19 cellular contexts compared by ENCODE assay signal in the genomic region with DNA sequence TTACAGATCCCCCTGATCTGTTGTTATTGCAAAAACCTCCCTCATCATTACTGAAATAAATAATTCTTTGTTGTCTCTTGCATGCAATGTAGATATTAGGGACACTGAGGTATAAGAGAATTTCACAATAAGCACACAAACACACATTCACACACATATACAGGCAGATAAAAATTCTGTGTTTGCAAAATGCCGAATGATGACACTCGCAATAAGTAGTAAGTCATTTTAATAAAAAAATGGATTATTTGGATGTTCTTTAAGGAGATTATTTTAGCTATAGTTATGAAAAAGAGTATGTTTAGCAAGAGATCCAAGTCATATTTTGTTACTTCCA. TPM values are rescaled to one million over a fixed set of nuclear protein-coding genes. Genes with fewer than 3 reads are reported as not detected.
DNase-seq lines count a peak whose midpoint lies in the region; ATAC-seq and TF ChIP-seq lines count a peak whose summit lies in the region.
"Had no signal": no experiment of that assay in that cellular context is flagged by ENCODE, and none has a peak within 500 bp of the region (broad histone marks: within the 10 kb centered on the region; RNA-seq: fewer than 3 reads in every experiment).

No MANE protein-coding gene starts in this region.

- H3K27me3 Mint-ChIP-seq in WTC11 (ENCODE audit: low read depth) = no peaks in the 10 kb centered on the region
- no peaks in the 10 kb centered on the region for H3K27me3 Mint-ChIP-seq in glutamatergic neuron (ENCODE audit: unreplicated experiment)
- H3K27me3 Mint-ChIP-seq: CD4-positive, CD25-positive, alpha-beta regulatory T cell; IgD-negative memory B cell had no signal

- no peaks in the 10 kb centered on the region for H3K36me3 Mint-ChIP-seq in WTC11
- H3K36me3 Mint-ChIP-seq in glutamatergic neuron (ENCODE audit: unreplicated experiment) = no peaks in the 10 kb centered on the region
- H3K36me3 Mint-ChIP-seq: CD4-positive, CD25-positive, alpha-beta regulatory T cell; IgD-negative memory B cell had no signal

- CTCF ChIA-PET in WTC11 (lab: Charles Lee) = interaction anchor here (0.7 to 1.4 kb wide), 5 partner anchors 26 to 1782 kb away, joined by 3 to 7 read pairs (median 4); no protein-coding TSS in a partner anchor

- POLR2A ChIA-PET in WTC11 (lab: Charles Lee) = no interaction called here

- H3K4me1 Mint-ChIP-seq in WTC11 (peaks cover 14% of the 10 kb centered on the region), glutamatergic neuron (ENCODE audit: low read depth, unreplicated experiment) (no peaks in the 10 kb centered on the region)
- H3K4me1 Mint-ChIP-seq: CD4-positive, CD25-positive, alpha-beta regulatory T cell; IgD-negative memory B cell had no signal

- H3K4me2 ChIP-seq in smooth muscle cell = peak overlapping the region; percentile 67

- H3K79me2 ChIP-seq in smooth muscle cell (ENCODE audit: low read depth) = no peaks in the 10 kb centered on the region

- H3K9me3 Mint-ChIP-seq in WTC11 = no peaks in the 10 kb centered on the region
- no peaks in the 10 kb centered on the region for H3K9me3 Mint-ChIP-seq in glutamatergic neuron (ENCODE audit: unreplicated experiment)

- 78% methylated on average over 2 of the region's 2 CpGs for WGBS in smooth muscle cell (ENCODE audit: low lambda C conversion rate)

- H3K27ac Mint-ChIP-seq in WTC11 (no peak overlapping the region), glutamatergic neuron (ENCODE audit: unreplicated experiment) (peak overlapping the region; percentile 20)
- H3K27ac Mint-ChIP-seq: CD4-positive, CD25-positive, alpha-beta regulatory T cell; IgD-negative memory B cell had no signal

- ATAC-seq in WTC11 = no peak
- no peak for ATAC-seq in HG02870 (IDR thresholded peaks at IDR 0.05; ENCODE audit: unreplicated experiment)

- H3K36me3 ChIP-seq in ES-I3 (ENCODE audit: insufficient read depth, low read length) (no peaks in the 10 kb centered on the region), smooth muscle cell (ENCODE audit: low read depth) (no peaks in the 10 kb centered on the region)
- H3K36me3 ChIP-seq: BE2C, HAP-1 had no signal

- H4K20me1 ChIP-seq in smooth muscle cell (ENCODE audit: low read depth) = no peaks in the 10 kb centered on the region

- DNase-seq in WTC11 (ENCODE audit: low spot score) (no peak), glutamatergic neuron (no peak), smooth muscle cell (lab: John Stamatoyannopoulos, UW; ENCODE audit: unreplicated experiment) (no peak), LoVo (ENCODE audit: low spot score) (no peak), NCI-H1092 (lab: John Stamatoyannopoulos, UW) (no peak)
- DNase-seq: BE2C; C1 segment of cervical spinal cord; CD4-positive, CD25-positive, alpha-beta regulatory T cell; DMS153; DMS79; GF-D8; KG1 had no signal

- H3K9me3 ChIP-seq in ES-I3 (ENCODE audit: control insufficient read depth, insufficient read depth, low read length) (no peaks in the 10 kb centered on the region), smooth muscle cell (replicated peaks; ENCODE audit: low read depth) (no peaks in the 10 kb centered on the region)
- H3K9me3 ChIP-seq: BE2C, HAP-1 had no signal

- H3K4me3 ChIP-seq in smooth muscle cell = peak overlapping the region; percentile 55
- H3K4me3 ChIP-seq: HAP-1 had no signal

- H3K27ac ChIP-seq in smooth muscle cell (ENCODE audit: low read depth) = no peak overlapping the region

- no peaks in the 10 kb centered on the region for H3K27me3 ChIP-seq in smooth muscle cell (ENCODE audit: low read depth)
- H3K27me3 ChIP-seq: BE2C had no signal

- peak overlapping the region; percentile 93 for H2AFZ ChIP-seq in smooth muscle cell (ENCODE audit: low read depth)

- peak overlapping the region; percentile 52; the same call in 1 of the 2 replicates for H3K9ac ChIP-seq in ES-I3 (ENCODE audit: low read depth, low read length)
- H3K9ac ChIP-seq in smooth muscle cell (ENCODE audit: low read depth) = no peak overlapping the region

- H3F3A ChIP-seq in smooth muscle cell (ENCODE audit: low read depth) = no peaks in the 10 kb centered on the region

- no peak for TF ChIP-seq CTCF in WTC11 (IDR thresholded peaks at IDR 0.05)
- no peak for TF ChIP-seq CTCF in glutamatergic neuron (IDR thresholded peaks at IDR 0.05; ENCODE audit: partially characterized antibody, unreplicated experiment)
- TF ChIP-seq CTCF in smooth muscle cell (IDR thresholded peaks at IDR 0.05; ENCODE audit: borderline replicate concordance, insufficient read depth, poor library complexity, severe bottlenecking) = no peak

- H3K4me3 Mint-ChIP-seq in WTC11 (peak overlapping the region; percentile 63), glutamatergic neuron (ENCODE audit: unreplicated experiment) (no peak overlapping the region)
- H3K4me3 Mint-ChIP-seq: CD4-positive, CD25-positive, alpha-beta regulatory T cell; IgD-negative memory B cell had no signal

- no peaks in the 10 kb centered on the region for H3K4me1 ChIP-seq in ES-I3 (ENCODE audit: insufficient read depth, low read length)
- H3K4me1 ChIP-seq in smooth muscle cell (ENCODE audit: low read depth) = no peaks in the 10 kb centered on the region
- H3K4me1 ChIP-seq: BE2C, HAP-1 had no signal

TF ChIP-seq in WTC11, 78 proteins besides CTCF, POLR2A, EP300 and RAD21 (continues in another document):
- TF ChIP-seq FOXJ3 (CRISPR knock-in tag; IDR thresholded peaks at IDR 0.05; ENCODE audit: borderline replicate concordance) = no peak
- TF ChIP-seq NFE2L1 (CRISPR knock-in tag; IDR thresholded peaks at IDR 0.05) = no peak
- TF ChIP-seq, protein P1, sequence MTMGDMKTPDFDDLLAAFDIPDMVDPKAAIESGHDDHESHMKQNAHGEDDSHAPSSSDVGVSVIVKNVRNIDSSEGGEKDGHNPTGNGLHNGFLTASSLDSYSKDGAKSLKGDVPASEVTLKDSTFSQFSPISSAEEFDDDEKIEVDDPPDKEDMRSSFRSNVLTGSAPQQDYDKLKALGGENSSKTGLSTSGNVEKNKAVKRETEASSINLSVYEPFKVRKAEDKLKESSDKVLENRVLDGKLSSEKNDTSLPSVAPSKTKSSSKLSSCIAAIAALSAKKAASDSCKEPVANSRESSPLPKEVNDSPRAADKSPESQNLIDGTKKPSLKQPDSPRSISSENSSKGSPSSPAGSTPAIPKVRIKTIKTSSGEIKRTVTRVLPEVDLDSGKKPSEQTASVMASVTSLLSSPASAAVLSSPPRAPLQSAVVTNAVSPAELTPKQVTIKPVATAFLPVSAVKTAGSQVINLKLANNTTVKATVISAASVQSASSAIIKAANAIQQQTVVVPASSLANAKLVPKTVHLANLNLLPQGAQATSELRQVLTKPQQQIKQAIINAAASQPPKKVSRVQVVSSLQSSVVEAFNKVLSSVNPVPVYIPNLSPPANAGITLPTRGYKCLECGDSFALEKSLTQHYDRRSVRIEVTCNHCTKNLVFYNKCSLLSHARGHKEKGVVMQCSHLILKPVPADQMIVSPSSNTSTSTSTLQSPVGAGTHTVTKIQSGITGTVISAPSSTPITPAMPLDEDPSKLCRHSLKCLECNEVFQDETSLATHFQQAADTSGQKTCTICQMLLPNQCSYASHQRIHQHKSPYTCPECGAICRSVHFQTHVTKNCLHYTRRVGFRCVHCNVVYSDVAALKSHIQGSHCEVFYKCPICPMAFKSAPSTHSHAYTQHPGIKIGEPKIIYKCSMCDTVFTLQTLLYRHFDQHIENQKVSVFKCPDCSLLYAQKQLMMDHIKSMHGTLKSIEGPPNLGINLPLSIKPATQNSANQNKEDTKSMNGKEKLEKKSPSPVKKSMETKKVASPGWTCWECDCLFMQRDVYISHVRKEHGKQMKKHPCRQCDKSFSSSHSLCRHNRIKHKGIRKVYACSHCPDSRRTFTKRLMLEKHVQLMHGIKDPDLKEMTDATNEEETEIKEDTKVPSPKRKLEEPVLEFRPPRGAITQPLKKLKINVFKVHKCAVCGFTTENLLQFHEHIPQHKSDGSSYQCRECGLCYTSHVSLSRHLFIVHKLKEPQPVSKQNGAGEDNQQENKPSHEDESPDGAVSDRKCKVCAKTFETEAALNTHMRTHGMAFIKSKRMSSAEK (CRISPR knock-in tag; IDR thresholded peaks at IDR 0.05; ENCODE audit: borderline replicate concordance) = no peak
- TF ChIP-seq MYBL2 (CRISPR knock-in tag; IDR thresholded peaks at IDR 0.05) = no peak
- TF ChIP-seq, protein P2, sequence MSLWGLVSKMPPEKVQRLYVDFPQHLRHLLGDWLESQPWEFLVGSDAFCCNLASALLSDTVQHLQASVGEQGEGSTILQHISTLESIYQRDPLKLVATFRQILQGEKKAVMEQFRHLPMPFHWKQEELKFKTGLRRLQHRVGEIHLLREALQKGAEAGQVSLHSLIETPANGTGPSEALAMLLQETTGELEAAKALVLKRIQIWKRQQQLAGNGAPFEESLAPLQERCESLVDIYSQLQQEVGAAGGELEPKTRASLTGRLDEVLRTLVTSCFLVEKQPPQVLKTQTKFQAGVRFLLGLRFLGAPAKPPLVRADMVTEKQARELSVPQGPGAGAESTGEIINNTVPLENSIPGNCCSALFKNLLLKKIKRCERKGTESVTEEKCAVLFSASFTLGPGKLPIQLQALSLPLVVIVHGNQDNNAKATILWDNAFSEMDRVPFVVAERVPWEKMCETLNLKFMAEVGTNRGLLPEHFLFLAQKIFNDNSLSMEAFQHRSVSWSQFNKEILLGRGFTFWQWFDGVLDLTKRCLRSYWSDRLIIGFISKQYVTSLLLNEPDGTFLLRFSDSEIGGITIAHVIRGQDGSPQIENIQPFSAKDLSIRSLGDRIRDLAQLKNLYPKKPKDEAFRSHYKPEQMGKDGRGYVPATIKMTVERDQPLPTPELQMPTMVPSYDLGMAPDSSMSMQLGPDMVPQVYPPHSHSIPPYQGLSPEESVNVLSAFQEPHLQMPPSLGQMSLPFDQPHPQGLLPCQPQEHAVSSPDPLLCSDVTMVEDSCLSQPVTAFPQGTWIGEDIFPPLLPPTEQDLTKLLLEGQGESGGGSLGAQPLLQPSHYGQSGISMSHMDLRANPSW (CRISPR knock-in tag; conservative IDR thresholded peaks at IDR 0.05; ENCODE audit: low read depth) = no peak
- no peak for TF ChIP-seq ELF4 (CRISPR knock-in tag; IDR thresholded peaks at IDR 0.05; ENCODE audit: low read depth)
- TF ChIP-seq, protein P3, sequence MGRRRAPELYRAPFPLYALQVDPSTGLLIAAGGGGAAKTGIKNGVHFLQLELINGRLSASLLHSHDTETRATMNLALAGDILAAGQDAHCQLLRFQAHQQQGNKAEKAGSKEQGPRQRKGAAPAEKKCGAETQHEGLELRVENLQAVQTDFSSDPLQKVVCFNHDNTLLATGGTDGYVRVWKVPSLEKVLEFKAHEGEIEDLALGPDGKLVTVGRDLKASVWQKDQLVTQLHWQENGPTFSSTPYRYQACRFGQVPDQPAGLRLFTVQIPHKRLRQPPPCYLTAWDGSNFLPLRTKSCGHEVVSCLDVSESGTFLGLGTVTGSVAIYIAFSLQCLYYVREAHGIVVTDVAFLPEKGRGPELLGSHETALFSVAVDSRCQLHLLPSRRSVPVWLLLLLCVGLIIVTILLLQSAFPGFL (CRISPR knock-in tag; IDR thresholded peaks at IDR 0.05; ENCODE audit: borderline replicate concordance) = no peak
- no peak for TF ChIP-seq JAZF1 (CRISPR knock-in tag; IDR thresholded peaks at IDR 0.05)

RNA-seq across cellular contexts. Expression of a gene that starts 13.6 kb away (rescaled TPM):
- not detected in 3 replicates for total RNA-seq in WTC11 (2021)
- not detected for total RNA-seq in glutamatergic neuron (ENCODE audit: unreplicated experiment)
- not detected in 2 replicates for total RNA-seq in smooth muscle cell
- polyA plus RNA-seq in smooth muscle cell = not detected in 2 replicates
- total RNA-seq: A172; CD4-positive, CD25-positive, alpha-beta regulatory T cell; Daoy; H4 had no signal
- polyA plus RNA-seq: CD4-positive, CD25-positive, alpha-beta regulatory T cell; IgD-negative memory B cell had no signal

RNA-seq across cellular contexts. Expression of a gene that starts 19.0 kb away (rescaled TPM):
- total RNA-seq in WTC11 (2021) (not detected in 3 replicates), glutamatergic neuron (ENCODE audit: unreplicated experiment) (not detected), smooth muscle cell (not detected in 2 replicates)
- polyA plus RNA-seq in smooth muscle cell = not detected in 2 replicates
- total RNA-seq: A172; CD4-positive, CD25-positive, alpha-beta regulatory T cell; Daoy; H4 had no signal
- polyA plus RNA-seq: CD4-positive, CD25-positive, alpha-beta regulatory T cell; IgD-negative memory B cell had no signal
